14 cellular contexts compared by ENCODE assay signal in the genomic region with DNA sequence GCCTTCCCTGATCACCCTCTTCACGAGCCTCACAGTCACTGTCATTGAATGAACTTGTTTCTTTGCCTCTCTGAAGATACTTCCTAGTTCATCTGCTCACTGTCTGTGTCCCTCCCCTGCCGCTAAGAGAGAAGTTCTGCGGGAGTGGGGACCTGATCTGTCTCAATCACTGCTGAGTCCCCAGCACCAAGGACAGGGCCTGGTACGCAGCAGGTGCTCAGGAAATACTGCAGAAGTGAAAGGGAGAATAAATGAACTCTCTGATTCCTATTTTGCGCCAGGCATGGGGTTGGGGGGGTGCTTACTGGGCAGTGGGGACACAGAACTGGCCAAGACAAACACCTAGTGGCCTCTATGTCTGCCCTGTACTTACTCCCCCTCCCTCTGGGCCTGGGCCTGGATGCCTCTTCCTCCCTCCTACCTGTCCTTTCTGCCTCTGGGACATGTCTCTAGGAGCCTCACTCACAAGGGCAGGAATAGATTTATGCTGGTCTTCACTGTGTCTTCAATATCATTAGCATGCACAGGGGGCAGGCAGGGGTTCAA. TPM values are rescaled to one million over a fixed set of nuclear protein-coding genes. Genes with fewer than 3 reads are reported as not detected.
A peak's percentile ranks its signal among the peaks of the same experiment; 100 is the strongest.
DNase-seq lines count a peak whose midpoint lies in the region; TF ChIP-seq lines count a peak whose summit lies in the region.
"Had no signal": no experiment of that assay in that cellular context is flagged by ENCODE, and none has a peak within 500 bp of the region (broad histone marks: within the 10 kb centered on the region; RNA-seq: fewer than 3 reads in every experiment).

No MANE protein-coding gene starts in this region.

- H3K4me3 ChIP-seq in Karpas-422 (ENCODE audit: low read length) (no peak overlapping the region), choroid plexus epithelial cell (ENCODE audit: low read depth, low read length) (no peak overlapping the region), osteoblast (ENCODE audit: insufficient read depth, low read length) (no peak overlapping the region)
- H3K4me3 ChIP-seq: left lung had no signal

- H4K20me1 ChIP-seq in Karpas-422 (ENCODE audit: insufficient read depth, low read depth, low read length) (no peaks in the 10 kb centered on the region), osteoblast (ENCODE audit: insufficient read depth, low read length) (no peaks in the 10 kb centered on the region)

- TF ChIP-seq CTCF in GM13976 (IDR thresholded peaks at IDR 0.05; ENCODE audit: borderline replicate concordance, control extremely low read depth, extremely low read depth, insufficient read depth, missing control alignments) (no peak), choroid plexus epithelial cell (conservative IDR thresholded peaks at IDR 0.05; ENCODE audit: low read depth, low read length) (no peak), osteoblast (IDR thresholded peaks at IDR 0.05; ENCODE audit: extremely low read depth, low read depth, low read length) (no peak)

- no peaks in the 10 kb centered on the region for H3K4me1 ChIP-seq in Karpas-422 (ENCODE audit: low read length)
- no peaks in the 10 kb centered on the region for H3K4me1 ChIP-seq in osteoblast (ENCODE audit: insufficient read depth, low read length)
- H3K4me1 ChIP-seq: left lung had no signal

- H3K9me3 ChIP-seq in Karpas-422 (ENCODE audit: low read length) = no peaks in the 10 kb centered on the region
- H3K9me3 ChIP-seq in osteoblast (ENCODE audit: low read depth, low read length) = no peaks in the 10 kb centered on the region
- H3K9me3 ChIP-seq: left lung had no signal

- in situ Hi-C loops in GM13976 (cut with MboI; ENCODE audit: low sequenced_read_pairs, unreplicated experiment) = no loop called here

- H3K79me2 ChIP-seq in Karpas-422 (ENCODE audit: low read length) (no peaks in the 10 kb centered on the region), osteoblast (ENCODE audit: insufficient read depth, low read length) (no peaks in the 10 kb centered on the region)

- H3K4me2 ChIP-seq in Karpas-422 (ENCODE audit: low read depth, low read length, poor library complexity, severe bottlenecking) (no peak overlapping the region), osteoblast (ENCODE audit: insufficient read depth, low read length) (no peak overlapping the region)

- H3K9me2 ChIP-seq in Karpas-422 (replicated peaks; ENCODE audit: insufficient read depth, low read length) = no peaks in the 10 kb centered on the region

- DNase-seq in GM13976 (ENCODE audit: low spot score) = peak; percentile 49
- peak; percentile 29 for DNase-seq in Karpas-422
- peak; percentile 11 for DNase-seq in choroid plexus epithelial cell (ENCODE audit: low read depth)
- peak; percentile 84 for DNase-seq in osteoblast (ENCODE audit: insufficient read length, low spot score, missing footprints)
- DNase-seq in central memory CD4-positive, alpha-beta T cell = no peak
- DNase-seq in kidney tubule cell (ENCODE audit: low spot score) = no peak
- no peak for DNase-seq in SKM-1 treated with dmso at 0.1 percent for 144 hours (lab: John Stamatoyannopoulos, UW; ENCODE audit: unreplicated experiment)
- DNase-seq: activated CD4-positive, alpha-beta T cell treated with anti-CD3 and anti-CD28 coated beads for 1 hour; activated naive CD4-positive, alpha-beta T cell treated with anti-CD3 and anti-CD28 coated beads, Interleukin-2, amount 10 ng/mL, durations not matched to agents 7 days and 5 days; DMS53; effector CD4-positive, alpha-beta T cell; left lung; NCI-H2107; NCI-H774 had no signal

- no peak overlapping the region for H2AFZ ChIP-seq in Karpas-422 (ENCODE audit: low read length)
- no peak overlapping the region for H2AFZ ChIP-seq in osteoblast (ENCODE audit: low read length)

- no peaks in the 10 kb centered on the region for H3K27me3 ChIP-seq in Karpas-422 (ENCODE audit: low read length)
- H3K27me3 ChIP-seq in osteoblast (ENCODE audit: insufficient read depth, low read length) = no peaks in the 10 kb centered on the region

- no peak overlapping the region for H3K27ac ChIP-seq in Karpas-422 (ENCODE audit: low read length)
- H3K27ac ChIP-seq in osteoblast (ENCODE audit: low read depth, low read length) = no peak overlapping the region
- H3K27ac ChIP-seq: left lung had no signal

- H3K36me3 ChIP-seq in Karpas-422 (ENCODE audit: insufficient read depth, low read length) (no peaks in the 10 kb centered on the region), osteoblast (ENCODE audit: insufficient read depth, low read length) (no peaks in the 10 kb centered on the region)
- H3K36me3 ChIP-seq: left lung had no signal

- no peak overlapping the region for H3K9ac ChIP-seq in Karpas-422 (ENCODE audit: low read length)

RNA-seq across cellular contexts. Expression of gene FCGBP, which starts 17.5 kb away (rescaled TPM):
- total RNA-seq in Karpas-422 (2014; rRNA removed; shearing (Covaris generic); ENCODE audit: low replicate concordance) = 0.32 TPM in 1 of 2 replicates, not detected in the other
- total RNA-seq in osteoblast = under 0.01 TPM in 2 replicates

RNA-seq across cellular contexts. Expression of gene PSMC4, which starts 54.0 kb away (rescaled TPM):
- 99.7 and 123 TPM in 2 replicates for total RNA-seq in Karpas-422 (2014; rRNA removed; shearing (Covaris generic); ENCODE audit: low replicate concordance)
- total RNA-seq in osteoblast = 89.9 and 99.5 TPM in 2 replicates

Comparison
In these comparisons a context has a peak if more than half of its experiments do, and no peak if none do; other contexts are left out.
1. DNase-seq: peak in GM13976 (single experiment), Karpas-422 (single experiment), choroid plexus epithelial cell (single experiment) and osteoblast (single experiment); none in central memory CD4-positive, alpha-beta T cell (single experiment), kidney tubule cell (single experiment) and SKM-1 treated with dmso at 0.1 percent for 144 hours (single experiment).